Comparison of ENCODE assay signal across 8 cellular contexts in genomic region chr1:181151378-181152326, GRCh38.
DNase-seq lines count a peak whose midpoint lies in the region; ATAC-seq and TF ChIP-seq lines count a peak whose summit lies in the region.

No MANE protein-coding gene starts in this region.

- peaks cover 57% of the 10 kb centered on the region for H3K4me1 Mint-ChIP-seq in activated T-cell treated with anti-CD3 and anti-CD28 coated beads, Interleukin-2, amount 50 U/mL, for 24 hours (ENCODE audit: low read depth)

- no peak overlapping the region for H2AFZ ChIP-seq in MM.1S (ENCODE audit: low read length)

- H3K4me3 Mint-ChIP-seq in activated T-cell treated with anti-CD3 and anti-CD28 coated beads, Interleukin-2, amount 50 U/mL, for 24 hours = no peak overlapping the region

- no peak overlapping the region for H3K27ac Mint-ChIP-seq in activated T-cell treated with anti-CD3 and anti-CD28 coated beads, Interleukin-2, amount 50 U/mL, for 24 hours

- DNase-seq in activated T-cell treated with anti-CD3 and anti-CD28 coated beads, Interleukin-2, amount 50 U/mL, for 24 hours = peak; percentile 19
- no peak for DNase-seq in activated T-cell treated with anti-CD3 and anti-CD28 coated beads, Interleukin-2, amount 50 U/mL, for 1 hour
- DNase-seq in MM.1S = no peak
- no peak for DNase-seq in foreskin keratinocyte
- no peak for DNase-seq in upper lobe of right lung
- no peak for DNase-seq in germinal center (ENCODE audit: low spot score)
- DNase-seq in NCI-H1048 (lab: John Stamatoyannopoulos, UW) = no peak
- DNase-seq in stimulated activated CD4-positive, alpha-beta T cell treated with anti-CD3 and anti-CD28 coated beads, Interleukin-4, amount 100 ng/mL, for 1 hour = no peak

- no peaks in the 10 kb centered on the region for H3K27me3 ChIP-seq in MM.1S (replicated peaks; ENCODE audit: insufficient read depth, low read length)
- no peaks in the 10 kb centered on the region for H3K27me3 ChIP-seq in foreskin keratinocyte
- no peaks in the 10 kb centered on the region for H3K27me3 ChIP-seq in upper lobe of right lung

- H4K20me1 ChIP-seq in MM.1S (ENCODE audit: insufficient read depth, low read length) = no peaks in the 10 kb centered on the region

- H3K9me3 ChIP-seq in MM.1S (replicated peaks; ENCODE audit: insufficient read depth, low read length) (no peaks in the 10 kb centered on the region), upper lobe of right lung (no peaks in the 10 kb centered on the region)

- no peak overlapping the region for H3K27ac ChIP-seq in MM.1S (ENCODE audit: low read length)
- H3K27ac ChIP-seq in foreskin keratinocyte = no peak overlapping the region
- peak overlapping the region; percentile 64 for H3K27ac ChIP-seq in upper lobe of right lung

- intact Hi-C loops in upper lobe of right lung (cut with DNase I) = no loop called here

- peaks cover 32% of the 10 kb centered on the region for H3F3A ChIP-seq in MM.1S (ENCODE audit: insufficient read depth, low read length)

- peak; percentile 44 for ATAC-seq in foreskin keratinocyte
- ATAC-seq in upper lobe of right lung = no peak

- peak overlapping the region; percentile 40; the same call in 1 of the 2 replicates for H3K4me2 ChIP-seq in MM.1S (ENCODE audit: low read depth, low read length)

- no peaks in the 10 kb centered on the region for H3K9me2 ChIP-seq in MM.1S (replicated peaks; ENCODE audit: insufficient read depth, low read length)

- no peaks in the 10 kb centered on the region for H3K9me3 Mint-ChIP-seq in activated T-cell treated with anti-CD3 and anti-CD28 coated beads, Interleukin-2, amount 50 U/mL, for 24 hours

- H3K79me2 ChIP-seq in MM.1S (ENCODE audit: low read length) = no peaks in the 10 kb centered on the region

- no peaks in the 10 kb centered on the region for H3K36me3 Mint-ChIP-seq in activated T-cell treated with anti-CD3 and anti-CD28 coated beads, Interleukin-2, amount 50 U/mL, for 24 hours (ENCODE audit: low read depth)

- no peaks in the 10 kb centered on the region for H3K27me3 Mint-ChIP-seq in activated T-cell treated with anti-CD3 and anti-CD28 coated beads, Interleukin-2, amount 50 U/mL, for 24 hours

- no peak overlapping the region for H3K9ac ChIP-seq in MM.1S (ENCODE audit: low read length)

- no peak overlapping the region for H3K4me3 ChIP-seq in MM.1S (ENCODE audit: low read length)
- H3K4me3 ChIP-seq in upper lobe of right lung = no peak overlapping the region

- H3K36me3 ChIP-seq in MM.1S (replicated peaks; ENCODE audit: insufficient read depth, low read length) (no peaks in the 10 kb centered on the region), upper lobe of right lung (no peaks in the 10 kb centered on the region)

- peaks cover 54% of the 10 kb centered on the region for H3K4me1 ChIP-seq in MM.1S (ENCODE audit: low read length)
- peaks cover 16% of the 10 kb centered on the region for H3K4me1 ChIP-seq in foreskin keratinocyte
- H3K4me1 ChIP-seq in upper lobe of right lung = peaks cover 30% of the 10 kb centered on the region

- TF ChIP-seq CTCF in MM.1S (IDR thresholded peaks at IDR 0.05; ENCODE audit: low read length) (no peak), foreskin keratinocyte (conservative IDR thresholded peaks at IDR 0.05) (no peak), upper lobe of right lung (IDR thresholded peaks at IDR 0.05) (no peak)
